14 cellular contexts compared by ENCODE assay signal in the genomic region with DNA sequence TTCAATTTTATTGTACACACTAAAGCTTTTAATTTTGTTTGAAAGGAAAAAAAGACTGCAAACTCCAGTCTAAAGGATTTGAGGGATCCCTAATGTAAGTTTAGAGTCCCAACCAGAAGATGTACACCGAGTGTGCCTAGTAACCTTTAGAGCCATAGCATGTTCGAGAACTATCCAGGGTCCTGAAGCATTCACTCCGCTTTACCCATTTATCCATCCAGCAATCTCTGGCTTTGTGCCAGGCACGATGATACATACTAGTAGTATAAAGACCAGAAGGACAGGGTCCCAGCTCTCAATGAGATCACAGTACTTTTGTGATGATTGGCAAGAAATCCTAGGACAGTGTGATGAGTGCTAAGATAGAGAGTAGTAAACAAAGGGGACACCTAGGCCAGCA.
DNase-seq lines count a peak whose midpoint lies in the region; ATAC-seq and TF ChIP-seq lines count a peak whose summit lies in the region.
"Had no signal": no experiment of that assay in that cellular context is flagged by ENCODE, and none has a peak within 500 bp of the region (broad histone marks: within the 10 kb centered on the region; RNA-seq: fewer than 3 reads in every experiment).

No MANE protein-coding gene starts in this region.

- ATAC-seq in heart right ventricle = no peak
- no peak for ATAC-seq in foreskin keratinocyte
- no peak for ATAC-seq in GM18520 (IDR thresholded peaks at IDR 0.05; ENCODE audit: unreplicated experiment)
- ATAC-seq: psoas muscle, upper lobe of right lung had no signal

- H3K36me3 ChIP-seq in cardiac muscle cell (no peaks in the 10 kb centered on the region), heart right ventricle (no peaks in the 10 kb centered on the region)
- H3K36me3 ChIP-seq: upper lobe of right lung had no signal

- 37 to 40% methylated on average over 4 of the region's 4 CpGs for WGBS in heart right ventricle, 2 donors

- TF ChIP-seq CTCF in cardiac muscle cell (IDR thresholded peaks at IDR 0.05; ENCODE audit: low read depth, low read length) = no peak
- no peak for TF ChIP-seq CTCF in heart right ventricle (IDR thresholded peaks at IDR 0.05)
- no peak for TF ChIP-seq CTCF in foreskin keratinocyte (conservative IDR thresholded peaks at IDR 0.05)

- H3K4me1 ChIP-seq in cardiac muscle cell (ENCODE audit: low read depth) (no peaks in the 10 kb centered on the region), heart right ventricle (no peaks in the 10 kb centered on the region), foreskin keratinocyte (no peaks in the 10 kb centered on the region)
- H3K4me1 ChIP-seq: psoas muscle, upper lobe of right lung had no signal

- H3K27me3 ChIP-seq in cardiac muscle cell (no peaks in the 10 kb centered on the region), heart right ventricle (peaks cover 0 to 8% (median 0%) of the 10 kb centered on the region in 7 donors), foreskin keratinocyte (no peaks in the 10 kb centered on the region)
- H3K27me3 ChIP-seq: upper lobe of right lung had no signal

- intact Hi-C loops in heart right ventricle (cut with DNase I) = no loop called here

- H3K27ac ChIP-seq in cardiac muscle cell = no peak overlapping the region
- H3K27ac ChIP-seq in heart right ventricle = no peak overlapping the region
- H3K27ac ChIP-seq in foreskin keratinocyte = no peak overlapping the region
- H3K27ac ChIP-seq: psoas muscle, upper lobe of right lung had no signal

- peak; percentile 2 to 60 for DNase-seq in cardiac muscle cell (ENCODE audit: low read depth in 1 of 2, low spot score in 1 of 2)
- DNase-seq in heart right ventricle = no peak
- peak; percentile 7 for DNase-seq in RPMI8226
- DNase-seq in foreskin keratinocyte = peak; percentile 10 to 45
- DNase-seq in NCI-H510A (lab: John Stamatoyannopoulos, UW) = no peak
- DNase-seq in effector CD8-positive, alpha-beta T cell (lab: John Stamatoyannopoulos, UW) = no peak
- no peak for DNase-seq in NOMO-1 treated with dmso at 0.1 percent for 144 hours (lab: John Stamatoyannopoulos, UW; ENCODE audit: unreplicated experiment)
- DNase-seq: activated CD4-positive, alpha-beta memory T cell treated with anti-CD3 and anti-CD28 coated beads for 36 hours; HCEC 1CT; NCI-H2081 treated with DMSO at 0.1 percent for 48 hours; psoas muscle; stimulated activated CD4-positive, alpha-beta T cell treated with anti-CD3 and anti-CD28 coated beads, Interleukin-2, amount 100 ng/mL, for 24 hours; upper lobe of right lung had no signal

- H3K9me3 ChIP-seq in cardiac muscle cell (ENCODE audit: low read depth) (no peaks in the 10 kb centered on the region), heart right ventricle (peaks cover 0 to 31% (median 10%) of the 10 kb centered on the region in 11 donors)
- H3K9me3 ChIP-seq: upper lobe of right lung had no signal

- no peak overlapping the region for H3K4me3 ChIP-seq in cardiac muscle cell
- H3K4me3 ChIP-seq in heart right ventricle = no peak overlapping the region
- H3K4me3 ChIP-seq: psoas muscle, upper lobe of right lung had no signal

Comparison
In these comparisons a context has a peak if more than half of its experiments do, and no peak if none do; other contexts are left out.
1. DNase-seq: peak in cardiac muscle cell (2 of 2), RPMI8226 (single experiment) and foreskin keratinocyte (2 of 2); none in heart right ventricle (0 of 2), NCI-H510A (single experiment), effector CD8-positive, alpha-beta T cell (single experiment) and NOMO-1 treated with dmso at 0.1 percent for 144 hours (single experiment).